ENCODE assay signal across 18 cellular contexts in genomic region chr11:8025816-8026215, GRCh38. TPM values are rescaled to one million over a fixed set of nuclear protein-coding genes. Genes with fewer than 3 reads are reported as not detected.
A peak's percentile ranks its signal among the peaks of the same experiment; 100 is the strongest.
DNase-seq lines count a peak whose midpoint lies in the region; ATAC-seq and TF ChIP-seq lines count a peak whose summit lies in the region.
"Had no signal": no experiment of that assay in that cellular context is flagged by ENCODE, and none has a peak within 500 bp of the region (broad histone marks: within the 10 kb centered on the region; RNA-seq: fewer than 3 reads in every experiment).

No MANE protein-coding gene starts in this region.

- H3K4me1 Mint-ChIP-seq in activated T-cell treated with anti-CD3 and anti-CD28 coated beads, Interleukin-2, amount 50 U/mL, for 24 hours (ENCODE audit: low read depth) = no peaks in the 10 kb centered on the region
- H3K4me1 Mint-ChIP-seq: activated CD4-positive, alpha-beta T cell treated with anti-CD3 and anti-CD28 coated beads, Interleukin-2, amount 10 ng/mL, durations not matched to agents 7 days and 5 days had no signal

- no peaks in the 10 kb centered on the region for H3K79me2 ChIP-seq in mammary epithelial cell (ENCODE audit: insufficient read depth, low read length)

- H3K27ac Mint-ChIP-seq in activated T-cell treated with anti-CD3 and anti-CD28 coated beads, Interleukin-2, amount 50 U/mL, for 24 hours = no peak overlapping the region
- H3K27ac Mint-ChIP-seq: activated CD4-positive, alpha-beta T cell treated with anti-CD3 and anti-CD28 coated beads, Interleukin-2, amount 10 ng/mL, durations not matched to agents 7 days and 5 days had no signal

- no peaks in the 10 kb centered on the region for H4K20me1 ChIP-seq in mammary epithelial cell (ENCODE audit: insufficient read depth, low read length)

- H3K27me3 Mint-ChIP-seq in activated T-cell treated with anti-CD3 and anti-CD28 coated beads, Interleukin-2, amount 50 U/mL, for 24 hours = peaks cover 29% of the 10 kb centered on the region

- H3K9ac ChIP-seq in mammary epithelial cell (ENCODE audit: insufficient read depth, low read length) = no peak overlapping the region

- H3K4me3 ChIP-seq in mammary epithelial cell (replicated peaks in 1 of 3; ENCODE audit: insufficient read depth in 1 of 3, low read depth in 2 of 3, low read length in 3 of 3) = no peak overlapping the region
- H3K4me3 ChIP-seq in heart left ventricle = no peak overlapping the region
- H3K4me3 ChIP-seq: HAP-1, thoracic aorta had no signal

- no peaks in the 10 kb centered on the region for H3K36me3 Mint-ChIP-seq in activated T-cell treated with anti-CD3 and anti-CD28 coated beads, Interleukin-2, amount 50 U/mL, for 24 hours (ENCODE audit: low read depth)

- H3K36me3 ChIP-seq in mammary epithelial cell (ENCODE audit: insufficient read depth, low read length) (no peaks in the 10 kb centered on the region), heart left ventricle (no peaks in the 10 kb centered on the region)
- H3K36me3 ChIP-seq: HAP-1, thoracic aorta had no signal

- in situ Hi-C loops in mammary epithelial cell (cut with MboI; ENCODE audit: low sequenced_read_pairs in 2 of 2) = no loop called here

- TF ChIP-seq CTCF in mammary epithelial cell (conservative IDR thresholded peaks at IDR 0.05 in 1 of 2, IDR thresholded peaks at IDR 0.05 in 1 of 2; ENCODE audit: extremely low read depth in 1 of 2, insufficient read depth in 1 of 2, low read depth in 1 of 2, low read length in 2 of 2) (no peak), heart left ventricle (IDR thresholded peaks at IDR 0.05) (no peak)

- dilution Hi-C loops in mammary epithelial cell (cut with HindIII; ENCODE audit: low sequenced_read_pairs) = loop anchor here (10.0 kb wide), 1 partner anchor 79 kb away; no protein-coding TSS in a partner anchor

- intact Hi-C loops in mammary epithelial cell (cut with micrococcal nuclease) = no loop called here
- intact Hi-C loops in heart left ventricle (cut with DNase I) = no loop called here

- WGBS in mammary epithelial cell (ENCODE audit: low coverage, missing lambda C conversion rate) = 0% methylated on average over 2 of the region's 2 CpGs
- WGBS in heart left ventricle, 4 donors = 42 to 68% (median 55%) methylated on average over 2 of the region's 2 CpGs

- no peak overlapping the region for H3K4me3 Mint-ChIP-seq in activated T-cell treated with anti-CD3 and anti-CD28 coated beads, Interleukin-2, amount 50 U/mL, for 24 hours
- H3K4me3 Mint-ChIP-seq: activated CD4-positive, alpha-beta T cell treated with anti-CD3 and anti-CD28 coated beads, Interleukin-2, amount 10 ng/mL, durations not matched to agents 7 days and 5 days had no signal

- no peak for TF ChIP-seq POLR2A in heart left ventricle (IDR thresholded peaks at IDR 0.05)

- no TSS peak for BruUV-seq in mammary epithelial cell (replicated peaks; lab: Mats Ljungman, UMichigan)

- peak; percentile 66 for DNase-seq in GM04503 (ENCODE audit: low read depth)
- peak; percentile 66 for DNase-seq in NCI-H226
- DNase-seq in mammary epithelial cell = peak; percentile 50
- DNase-seq in myocyte (ENCODE audit: low read depth) = peak; percentile 75
- DNase-seq in 8988T = no peak
- no peak for DNase-seq in HuH-7 (ENCODE audit: low spot score)
- DNase-seq in heart left ventricle = no peak
- no peak for DNase-seq in activated T-cell treated with anti-CD3 and anti-CD28 coated beads, Interleukin-2, amount 50 U/mL, for 24 hours
- DNase-seq: activated CD4-positive, alpha-beta T cell treated with anti-CD3 and anti-CD28 coated beads, Interleukin-2, amount 10 ng/mL, durations not matched to agents 7 days and 5 days; activated effector memory CD4-positive, alpha-beta T cell treated with anti-CD3 and anti-CD28 coated beads, Interleukin-2, amount 50 U/mL, for 16 hours; central memory CD4-positive, alpha-beta T cell; GDM1; mesendoderm; small intestine had no signal

- H3K4me1 ChIP-seq in mammary epithelial cell (ENCODE audit: insufficient read depth, low read length) = no peaks in the 10 kb centered on the region
- peaks cover 0 to 12% (median 0%) of the 10 kb centered on the region in 12 donors for H3K4me1 ChIP-seq in heart left ventricle
- H3K4me1 ChIP-seq: HAP-1 had no signal

- H3K9me3 Mint-ChIP-seq in activated T-cell treated with anti-CD3 and anti-CD28 coated beads, Interleukin-2, amount 50 U/mL, for 24 hours = no peaks in the 10 kb centered on the region
- H3K9me3 Mint-ChIP-seq: activated CD4-positive, alpha-beta T cell treated with anti-CD3 and anti-CD28 coated beads, Interleukin-2, amount 10 ng/mL, durations not matched to agents 7 days and 5 days had no signal

- H3K27me3 ChIP-seq in mammary epithelial cell (ENCODE audit: insufficient read depth, low read length) (no peaks in the 10 kb centered on the region), heart left ventricle (peaks cover 0 to 5% (median 0%) of the 10 kb centered on the region in 9 donors)

- peak overlapping the region; percentile 17 for H3K4me2 ChIP-seq in mammary epithelial cell (ENCODE audit: insufficient read depth, low read depth, low read length)

- ATAC-seq in heart left ventricle = no peak
- ATAC-seq: Panc1 had no signal

- no peak overlapping the region for H2AFZ ChIP-seq in mammary epithelial cell (ENCODE audit: low read depth, low read length)

- CTCF ChIA-PET in mammary epithelial cell (lab: Charles Lee; ENCODE audit: low non-redundant PET) = no interaction called here

- H3K9me3 ChIP-seq in mammary epithelial cell (replicated peaks; ENCODE audit: insufficient read depth, low read length) (no peaks in the 10 kb centered on the region), heart left ventricle (no peaks in the 10 kb centered on the region)
- H3K9me3 ChIP-seq: HAP-1, thoracic aorta had no signal

- H3K27ac ChIP-seq in mammary epithelial cell (ENCODE audit: insufficient read depth, low read depth, low read length) (no peak overlapping the region), heart left ventricle (no peak overlapping the region)
- H3K27ac ChIP-seq: thoracic aorta had no signal

RNA-seq across cellular contexts. Expression of gene EIF3F, which starts 38.7 kb away (rescaled TPM):
- total RNA-seq in mammary epithelial cell (100 to 1,000 TPM; 234 to 399 TPM), myocyte (234 and 349 TPM in 2 replicates), heart left ventricle (100 to 1,000 TPM; 134 to 181 (median 147) TPM)
- polyA plus RNA-seq in mammary epithelial cell (247 TPM), heart left ventricle (100 to 1,000 TPM; 103 to 434 TPM)
- 345 TPM for polyA minus RNA-seq in mammary epithelial cell
- polyA plus RNA-seq in myocyte (2012) = 286 TPM

RNA-seq across cellular contexts. Expression of gene TUB, which starts 55.2 kb away (rescaled TPM):
- 1 to 10 TPM; 3.8 to 4.8 TPM for total RNA-seq in mammary epithelial cell
- 0.87 TPM for polyA plus RNA-seq in mammary epithelial cell
- polyA minus RNA-seq in mammary epithelial cell = 1.1 TPM
- total RNA-seq in myocyte = 15.5 and 29.3 TPM in 2 replicates
- polyA plus RNA-seq in myocyte (2012) = 11.0 TPM
- total RNA-seq in heart left ventricle = 10 to 100 TPM; 11.7 to 38.8 (median 18.9) TPM
- 1 to 10 TPM; 4.7 to 5.7 TPM for polyA plus RNA-seq in heart left ventricle
- total RNA-seq: HT-29 had no signal

Comparison
In these comparisons a context has a peak if more than half of its experiments do, and no peak if none do; other contexts are left out.
1. DNase-seq: peak in GM04503 (single experiment), NCI-H226 (single experiment), mammary epithelial cell (single experiment) and myocyte (single experiment); none in 8988T (single experiment), HuH-7 (single experiment), heart left ventricle (0 of 5) and activated T-cell treated with anti-CD3 and anti-CD28 coated beads, Interleukin-2, amount 50 U/mL, for 24 hours (single experiment).